In genomic region chrX:118724775-118725174, GRCh38 we compare ENCODE assay signal across 1 cellular context.
TF ChIP-seq lines count a peak whose summit lies in the region.

No MANE protein-coding gene starts in this region.

TF ChIP-seq in WTC11, 78 proteins besides CTCF, POLR2A, EP300 and RAD21 (continued from another document):
- no peak for TF ChIP-seq ZNF532 (CRISPR knock-in tag; IDR thresholded peaks at IDR 0.05; ENCODE audit: borderline replicate concordance)
- TF ChIP-seq TEAD1 (CRISPR knock-in tag; IDR thresholded peaks at IDR 0.05): no peak
- TF ChIP-seq NFYB (CRISPR knock-in tag; conservative IDR thresholded peaks at IDR 0.05; ENCODE audit: low read depth): no peak
- TF ChIP-seq CBFB (CRISPR knock-in tag; IDR thresholded peaks at IDR 0.05; ENCODE audit: low read depth): no peak
- TF ChIP-seq CREB1 (CRISPR knock-in tag; IDR thresholded peaks at IDR 0.05): no peak
- TF ChIP-seq, protein P1, sequence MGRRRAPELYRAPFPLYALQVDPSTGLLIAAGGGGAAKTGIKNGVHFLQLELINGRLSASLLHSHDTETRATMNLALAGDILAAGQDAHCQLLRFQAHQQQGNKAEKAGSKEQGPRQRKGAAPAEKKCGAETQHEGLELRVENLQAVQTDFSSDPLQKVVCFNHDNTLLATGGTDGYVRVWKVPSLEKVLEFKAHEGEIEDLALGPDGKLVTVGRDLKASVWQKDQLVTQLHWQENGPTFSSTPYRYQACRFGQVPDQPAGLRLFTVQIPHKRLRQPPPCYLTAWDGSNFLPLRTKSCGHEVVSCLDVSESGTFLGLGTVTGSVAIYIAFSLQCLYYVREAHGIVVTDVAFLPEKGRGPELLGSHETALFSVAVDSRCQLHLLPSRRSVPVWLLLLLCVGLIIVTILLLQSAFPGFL (CRISPR knock-in tag; IDR thresholded peaks at IDR 0.05; ENCODE audit: borderline replicate concordance): no peak
- no peak for TF ChIP-seq NFATC4 (CRISPR knock-in tag; IDR thresholded peaks at IDR 0.05)
- no peak for TF ChIP-seq MYBL2 (CRISPR knock-in tag; IDR thresholded peaks at IDR 0.05)
TF ChIP-seq in WTC11: peak in this region for 0.
